In the genomic region with DNA sequence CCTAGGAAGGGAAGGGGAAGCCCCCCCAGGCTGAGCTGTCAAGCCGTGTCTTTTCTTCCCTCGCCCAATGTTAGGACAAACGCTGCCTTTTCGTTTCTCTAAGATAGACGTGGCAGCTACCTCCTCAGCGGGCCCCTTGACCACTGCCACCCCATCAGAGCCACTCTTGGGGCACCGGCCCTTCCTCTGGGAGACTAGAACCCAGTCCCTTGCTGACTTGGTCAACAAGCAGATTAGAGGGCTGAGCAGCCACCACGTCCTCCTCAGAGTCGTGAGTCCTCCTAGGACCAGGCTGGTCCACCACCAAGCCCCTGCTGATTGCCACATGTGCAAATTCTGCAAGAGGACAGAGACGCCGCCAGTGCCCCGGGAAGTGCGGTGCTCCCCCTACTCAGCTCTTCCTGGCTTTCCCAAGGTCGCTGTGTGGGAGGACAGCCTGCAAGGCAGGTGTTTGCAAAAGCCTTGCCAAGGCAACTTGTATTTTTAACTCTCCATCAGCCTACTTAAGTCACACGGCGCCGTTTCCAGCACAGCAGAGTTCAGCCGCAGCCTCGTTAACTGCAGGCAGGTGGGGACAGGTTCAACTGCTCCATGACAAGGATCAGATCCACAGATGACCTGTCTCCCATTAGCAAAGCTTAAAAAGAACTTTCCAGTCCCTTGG, we compare ENCODE assay signal across 12 cellular contexts.
DNase-seq lines count a peak whose midpoint lies in the region; ATAC-seq and TF ChIP-seq lines count a peak whose summit lies in the region.
"Had no signal": no experiment of that assay in that cellular context is flagged by ENCODE, and none has a peak within 500 bp of the region (broad histone marks: within the 10 kb centered on the region; RNA-seq: fewer than 3 reads in every experiment).

No MANE protein-coding gene starts in this region.

- H3K4ac ChIP-seq in IMR-90 (ENCODE audit: low read depth, low read length) = no peak overlapping the region

- H3K27ac ChIP-seq in IMR-90 (ENCODE audit: insufficient read depth, low read length) = no peak overlapping the region
- H3K27ac ChIP-seq in psoas muscle = no peak overlapping the region
- H3K27ac ChIP-seq: tibial nerve had no signal

- no peak overlapping the region for H2BK20ac ChIP-seq in IMR-90 (ENCODE audit: low read depth, low read length)

- BruUV-seq in IMR-90 (replicated peaks; lab: Mats Ljungman, UMichigan) = no TSS peak

- peaks cover 24% of the 10 kb centered on the region for H3K4me1 Mint-ChIP-seq in glutamatergic neuron (ENCODE audit: low read depth, unreplicated experiment)
- peaks cover 16% of the 10 kb centered on the region for H3K4me1 Mint-ChIP-seq in mesothelial cell of epicardium
- H3K4me1 Mint-ChIP-seq: neural crest cell had no signal

- CTCF ChIA-PET in IMR-90 (lab: Yijun Ruan, JAX) = no interaction called here

- peak overlapping the region; percentile 56 for H3K27ac Mint-ChIP-seq in glutamatergic neuron (ENCODE audit: unreplicated experiment)
- no peak overlapping the region for H3K27ac Mint-ChIP-seq in mesothelial cell of epicardium

- TF ChIP-seq POLR2A in IMR-90 (IDR thresholded peaks at IDR 0.05; ENCODE audit: low read depth, low read length) = no peak

- no peak overlapping the region for H2AFZ ChIP-seq in IMR-90 (replicated peaks; ENCODE audit: low read length, poor library complexity)

- TF ChIP-seq CTCF in IMR-90 (conservative IDR thresholded peaks at IDR 0.05; ENCODE audit: low read depth, low read length) = no peak
- no peak for TF ChIP-seq CTCF in glutamatergic neuron (IDR thresholded peaks at IDR 0.05; ENCODE audit: partially characterized antibody, unreplicated experiment)
- TF ChIP-seq CTCF in psoas muscle (IDR thresholded peaks at IDR 0.05) = no peak
- no peak for TF ChIP-seq CTCF in mesothelial cell of epicardium (IDR thresholded peaks at IDR 0.05; ENCODE audit: unreplicated experiment)
- TF ChIP-seq CTCF in GM20000 (IDR thresholded peaks at IDR 0.05; ENCODE audit: extremely low read depth, missing control alignments) = no peak

- H2AK5ac ChIP-seq in IMR-90 (ENCODE audit: low read depth, low read length) = no peak overlapping the region

- H3K9ac ChIP-seq in IMR-90 (ENCODE audit: low read depth, low read length) = no peak overlapping the region

- H3K36me3 Mint-ChIP-seq in glutamatergic neuron (ENCODE audit: unreplicated experiment) = no peaks in the 10 kb centered on the region
- peaks cover 5% of the 10 kb centered on the region for H3K36me3 Mint-ChIP-seq in mesothelial cell of epicardium

- peak overlapping the region; percentile 35 for H3K4me3 Mint-ChIP-seq in glutamatergic neuron (ENCODE audit: unreplicated experiment)
- no peak overlapping the region for H3K4me3 Mint-ChIP-seq in mesothelial cell of epicardium
- H3K4me3 Mint-ChIP-seq: neural crest cell had no signal

- in situ Hi-C loops in IMR-90 (cut with MboI; ENCODE audit: low sequenced_read_pairs) = loop anchor here (25.0 kb wide), 1 partner anchor 804 kb away; no protein-coding TSS in a partner anchor

- H3K9me1 ChIP-seq in IMR-90 (ENCODE audit: insufficient read depth, low read length) = no peaks in the 10 kb centered on the region

- dilution Hi-C loops in IMR-90 (cut with HindIII; ENCODE audit: low sequenced_read_pairs, unreplicated experiment) = no loop called here

- H3K23ac ChIP-seq in IMR-90 (ENCODE audit: low read depth, low read length) = no peak overlapping the region; the same call in 1 of the 2 replicates

- H3K4me1 ChIP-seq in IMR-90 (ENCODE audit: control insufficient read depth, insufficient read depth, low read length) = peaks cover 2% of the 10 kb centered on the region; the same call in 1 of the 2 replicates
- H3K4me1 ChIP-seq in psoas muscle = peaks cover 7% of the 10 kb centered on the region

- peaks cover 5% of the 10 kb centered on the region for H3K36me3 ChIP-seq in IMR-90 (ENCODE audit: control insufficient read depth, insufficient read depth, low read length)
- peaks cover 2 to 17% of the 10 kb centered on the region in 2 donors for H3K36me3 ChIP-seq in psoas muscle (ENCODE audit: insufficient read depth in 1 of 2, low read depth in 1 of 2)

- no peak overlapping the region for H4K8ac ChIP-seq in IMR-90 (ENCODE audit: low read depth in 2 of 2, low read length in 2 of 2)

- POLR2A ChIA-PET in IMR-90 (lab: Charles Lee; ENCODE audit: unreplicated experiment) = no interaction called here

- intact Hi-C loops in IMR-90 (cut with micrococcal nuclease) (no loop called here), psoas muscle (cut with DNase I) (no loop called here)

- TF ChIP-seq RAD21 in IMR-90 (IDR thresholded peaks at IDR 0.05; ENCODE audit: low read length) = no peak

- H2BK120ac ChIP-seq in IMR-90 (ENCODE audit: low read depth, low read length) = no peak overlapping the region

- no peak overlapping the region for H2BK15ac ChIP-seq in IMR-90 (ENCODE audit: low read depth, low read length)

- H3K27me3 ChIP-seq in IMR-90 (ENCODE audit: control insufficient read depth, insufficient read depth, low read length) (peaks cover 7% of the 10 kb centered on the region; the same call in 1 of the 2 replicates), psoas muscle (ENCODE audit: insufficient read depth in 3 of 3, low read length in 2 of 3) (peaks cover 0 to 11% (median 2%) of the 10 kb centered on the region in 3 donors)

- peak; percentile 16 for ATAC-seq in IMR-90 (ENCODE audit: low read depth)
- ATAC-seq in psoas muscle = peak; percentile 40 to 78 (median 62)

- H3K4me2 ChIP-seq in IMR-90 (ENCODE audit: low read depth, low read length) = no peak overlapping the region

- no peak overlapping the region for H4K5ac ChIP-seq in IMR-90 (ENCODE audit: low read depth, low read length)

- H4K91ac ChIP-seq in IMR-90 (ENCODE audit: insufficient read depth, low read depth, low read length) = no peak overlapping the region

- H3K14ac ChIP-seq in IMR-90 (replicated peaks; ENCODE audit: low read depth, low read length) = no peak overlapping the region

- H3K9me3 ChIP-seq in IMR-90 (ENCODE audit: control insufficient read depth, insufficient read depth, low read length) (no peaks in the 10 kb centered on the region), psoas muscle (no peaks in the 10 kb centered on the region)
- H3K9me3 ChIP-seq: tibial nerve had no signal

- H3K18ac ChIP-seq in IMR-90 (ENCODE audit: low read depth, low read length) = no peak overlapping the region

- no peak overlapping the region for H3K56ac ChIP-seq in IMR-90 (ENCODE audit: extremely low read depth, insufficient read depth, low read length)

- H2AK9ac ChIP-seq in IMR-90 (replicated peaks; ENCODE audit: low read depth, low read length, poor library complexity) = no peak overlapping the region

- peaks cover 8% of the 10 kb centered on the region for H3K9me3 Mint-ChIP-seq in glutamatergic neuron (ENCODE audit: unreplicated experiment)
- no peaks in the 10 kb centered on the region for H3K9me3 Mint-ChIP-seq in mesothelial cell of epicardium
- H3K9me3 Mint-ChIP-seq: neural crest cell had no signal

- H3K4me3 ChIP-seq in IMR-90 (ENCODE audit: insufficient read depth, low read depth, low read length) (no peak overlapping the region), psoas muscle (peak overlapping the region; percentile 39)
- H3K4me3 ChIP-seq: GM12878, tibial nerve had no signal

- H3K27me3 Mint-ChIP-seq in glutamatergic neuron (ENCODE audit: unreplicated experiment) (peaks cover 4% of the 10 kb centered on the region), mesothelial cell of epicardium (ENCODE audit: low read depth) (peaks cover 2% of the 10 kb centered on the region)

- DNase-seq in IMR-90 = no peak
- peak; percentile 74 for DNase-seq in NCI-H510A (lab: John Stamatoyannopoulos, UW)
- DNase-seq in glutamatergic neuron = no peak
- no peak for DNase-seq in psoas muscle
- DNase-seq in mesothelial cell of epicardium (ENCODE audit: low spot score in 2 of 2, unreplicated experiment in 2 of 2) = no peak
- no peak for DNase-seq in AML-193 (lab: John Stamatoyannopoulos, UW)
- DNase-seq in GM20000 (ENCODE audit: low spot score) = no peak
- DNase-seq in NOMO-1 treated with DMSO at 0.1 percent for 48 hours (lab: John Stamatoyannopoulos, UW; ENCODE audit: unreplicated experiment) = no peak
- DNase-seq: COR-L47 had no signal

- no peak overlapping the region for H2BK5ac ChIP-seq in IMR-90 (ENCODE audit: low read depth, low read length, poor library complexity, severe bottlenecking)

- 56% methylated on average over 10 of the region's 19 CpGs; no CpG with 5 or more reads in 1 of the 2 experiments for WGBS in IMR-90 (ENCODE audit: extremely low coverage in 2 of 2, insufficient read length in 1 of 2), 2 experiments
- WGBS in psoas muscle, 3 donors = 34 to 41% (median 41%) methylated on average over 19 of the region's 19 CpGs

- no peaks in the 10 kb centered on the region for H3K79me1 ChIP-seq in IMR-90 (ENCODE audit: low read depth in 1 of 2, low read length in 2 of 2)

- H4K20me1 ChIP-seq in IMR-90 (ENCODE audit: insufficient read depth, low read length) = peaks cover 3% of the 10 kb centered on the region; the same call in 1 of the 2 replicates

TF ChIP-seq in IMR-90, 13 proteins besides CTCF, POLR2A, EP300 and RAD21 (continues in another document):
- TF ChIP-seq, protein P1, sequence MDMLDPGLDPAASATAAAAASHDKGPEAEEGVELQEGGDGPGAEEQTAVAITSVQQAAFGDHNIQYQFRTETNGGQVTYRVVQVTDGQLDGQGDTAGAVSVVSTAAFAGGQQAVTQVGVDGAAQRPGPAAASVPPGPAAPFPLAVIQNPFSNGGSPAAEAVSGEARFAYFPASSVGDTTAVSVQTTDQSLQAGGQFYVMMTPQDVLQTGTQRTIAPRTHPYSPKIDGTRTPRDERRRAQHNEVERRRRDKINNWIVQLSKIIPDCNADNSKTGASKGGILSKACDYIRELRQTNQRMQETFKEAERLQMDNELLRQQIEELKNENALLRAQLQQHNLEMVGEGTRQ (IDR thresholded peaks at IDR 0.05; ENCODE audit: low read depth, low read length) = no peak
- TF ChIP-seq RCOR1 (IDR thresholded peaks at IDR 0.05; ENCODE audit: insufficient replicate concordance, low read length) (no peak), FOS (IDR thresholded peaks at IDR 0.05; ENCODE audit: low read depth, low read length) (no peak), RFX5 (IDR thresholded peaks at IDR 0.05; ENCODE audit: low read depth, low read length) (no peak), MAFK (IDR thresholded peaks at IDR 0.05; ENCODE audit: low read depth, low read length) (no peak), NFE2L2 (IDR thresholded peaks at IDR 0.05; ENCODE audit: low read depth, low read length) (no peak), CEBPB (IDR thresholded peaks at IDR 0.05; ENCODE audit: low read depth, low read length) (no peak)
- TF ChIP-seq, protein P2, sequence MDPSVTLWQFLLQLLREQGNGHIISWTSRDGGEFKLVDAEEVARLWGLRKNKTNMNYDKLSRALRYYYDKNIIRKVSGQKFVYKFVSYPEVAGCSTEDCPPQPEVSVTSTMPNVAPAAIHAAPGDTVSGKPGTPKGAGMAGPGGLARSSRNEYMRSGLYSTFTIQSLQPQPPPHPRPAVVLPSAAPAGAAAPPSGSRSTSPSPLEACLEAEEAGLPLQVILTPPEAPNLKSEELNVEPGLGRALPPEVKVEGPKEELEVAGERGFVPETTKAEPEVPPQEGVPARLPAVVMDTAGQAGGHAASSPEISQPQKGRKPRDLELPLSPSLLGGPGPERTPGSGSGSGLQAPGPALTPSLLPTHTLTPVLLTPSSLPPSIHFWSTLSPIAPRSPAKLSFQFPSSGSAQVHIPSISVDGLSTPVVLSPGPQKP (IDR thresholded peaks at IDR 0.05; ENCODE audit: borderline replicate concordance, low read depth, low read length) = no peak
